12 cellular contexts compared by ENCODE assay signal in the genomic region with DNA sequence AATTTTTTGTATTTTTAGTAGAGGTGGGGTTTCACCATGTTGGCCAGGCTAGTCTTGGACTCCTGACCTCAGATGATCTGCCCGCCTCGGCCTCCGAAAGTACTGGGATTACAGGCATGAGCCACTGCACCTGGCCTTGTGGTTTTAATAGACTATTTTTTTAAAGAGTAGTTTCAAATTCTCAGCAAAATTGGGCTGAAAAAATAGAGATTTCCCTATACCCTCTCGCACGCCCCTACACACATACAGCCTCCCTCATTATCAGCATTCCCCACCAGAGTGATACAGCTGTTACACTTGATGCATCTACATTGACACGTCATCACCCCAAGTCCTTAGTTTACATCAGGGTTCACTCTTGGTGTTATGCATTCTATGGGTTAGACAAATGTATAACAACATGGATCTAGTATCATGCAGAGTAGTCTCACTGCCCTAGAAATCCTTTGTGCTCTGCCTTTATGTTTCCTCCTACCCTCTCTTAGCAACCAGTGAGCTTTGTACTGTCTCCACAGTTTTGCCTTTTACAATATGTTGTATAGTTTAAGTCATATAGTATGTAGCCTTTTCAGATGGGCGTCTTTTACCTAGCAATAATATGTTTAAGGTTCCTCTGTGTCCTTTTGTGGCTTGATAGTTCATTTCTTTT.
DNase-seq lines count a peak whose midpoint lies in the region; ATAC-seq and TF ChIP-seq lines count a peak whose summit lies in the region.
"Had no signal": no experiment of that assay in that cellular context is flagged by ENCODE, and none has a peak within 500 bp of the region (broad histone marks: within the 10 kb centered on the region; RNA-seq: fewer than 3 reads in every experiment).

No MANE protein-coding gene starts in this region.

- no peak for TF ChIP-seq CTCF in activated B cell treated with CpG ODN at 0.5 μM for 24 hours (IDR thresholded peaks at IDR 0.05)
- TF ChIP-seq CTCF in left lung (IDR thresholded peaks at IDR 0.05): no peak

- POLR2A ChIA-PET in activated B cell treated with CpG ODN at 0.5 μM for 24 hours (lab: Charles Lee): no interaction called here

- H3K27ac ChIP-seq in left lung: no peak overlapping the region
- H3K27ac ChIP-seq: parathyroid adenoma, suprapubic skin, WERI-Rb-1 had no signal

- intact Hi-C loops in activated B cell treated with CpG ODN at 0.5 μM for 24 hours (cut with micrococcal nuclease): no loop called here
- intact Hi-C loops in left lung (cut with DNase I): no loop called here

- DNase-seq in activated B cell treated with CpG ODN at 0.5 μM for 24 hours: no peak
- no peak for DNase-seq in NOMO-1 (lab: John Stamatoyannopoulos, UW; ENCODE audit: unreplicated experiment in 2 of 2)
- no peak for DNase-seq in left lung
- DNase-seq in GM19238 (ENCODE audit: insufficient read length, low spot score): no peak
- DNase-seq in effector CD8-positive, alpha-beta T cell (lab: John Stamatoyannopoulos, UW): no peak
- DNase-seq: activated T-cell treated with anti-CD3 and anti-CD28 coated beads, Interleukin-2, amount 50 U/mL, for 1 hour; WERI-Rb-1 had no signal

- no peaks in the 10 kb centered on the region for H3K27me3 Mint-ChIP-seq in activated B cell treated with CpG ODN at 0.5 μM for 24 hours

- H3K4me3 ChIP-seq in left lung: no peak overlapping the region
- H3K4me3 ChIP-seq: suprapubic skin had no signal

- no peaks in the 10 kb centered on the region for H3K27me3 ChIP-seq in left lung
- H3K27me3 ChIP-seq: suprapubic skin had no signal

- ATAC-seq in GM18498 (IDR thresholded peaks at IDR 0.05; ENCODE audit: unreplicated experiment) (peak; percentile 83), GM21515 (IDR thresholded peaks at IDR 0.05; ENCODE audit: unreplicated experiment) (peak; percentile 70), HG03045 (IDR thresholded peaks at IDR 0.05; ENCODE audit: unreplicated experiment) (peak; percentile 73), activated B cell treated with CpG ODN at 0.5 μM for 24 hours (ENCODE audit: low read depth) (peak; percentile 14), left lung (no peak)

- H3K9me3 Mint-ChIP-seq in activated B cell treated with CpG ODN at 0.5 μM for 24 hours: peaks cover 6% of the 10 kb centered on the region

- no peak overlapping the region for H3K27ac Mint-ChIP-seq in activated B cell treated with CpG ODN at 0.5 μM for 24 hours

- no peak overlapping the region for H3K4me3 Mint-ChIP-seq in activated B cell treated with CpG ODN at 0.5 μM for 24 hours

- CTCF ChIA-PET in activated B cell treated with CpG ODN at 0.5 μM for 24 hours (lab: Charles Lee): no interaction called here

- peaks cover 0 to 22% of the 10 kb centered on the region in 2 donors for H3K4me1 ChIP-seq in left lung

- no peaks in the 10 kb centered on the region for H3K9me3 ChIP-seq in left lung
- H3K9me3 ChIP-seq: suprapubic skin had no signal

- no peaks in the 10 kb centered on the region for H3K36me3 ChIP-seq in left lung
- H3K36me3 ChIP-seq: suprapubic skin, WERI-Rb-1 had no signal

- peaks cover 64% of the 10 kb centered on the region for H3K4me1 Mint-ChIP-seq in activated B cell treated with CpG ODN at 0.5 μM for 24 hours

- peaks cover 4% of the 10 kb centered on the region for H3K36me3 Mint-ChIP-seq in activated B cell treated with CpG ODN at 0.5 μM for 24 hours (ENCODE audit: low read depth)
